Comparison of ENCODE assay signal across 21 cellular contexts in the genomic region with DNA sequence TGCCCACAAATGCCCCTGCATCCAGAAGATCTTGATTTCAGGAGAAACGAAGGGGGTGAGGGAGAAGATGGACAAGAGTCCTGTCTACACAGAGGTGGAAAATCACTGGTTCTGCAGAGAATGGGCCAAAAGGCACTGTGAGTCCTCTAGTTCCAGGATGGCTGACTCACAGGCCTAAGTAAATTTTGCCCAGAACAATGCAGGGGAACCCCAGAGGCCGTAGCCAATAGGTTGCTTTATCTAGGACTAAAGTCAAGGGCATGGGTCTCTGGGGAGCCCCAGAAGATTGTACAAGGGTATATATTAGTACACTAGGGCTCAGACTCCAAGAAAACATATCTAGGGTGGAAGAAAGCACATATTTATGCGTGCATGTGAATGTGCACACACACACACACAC.
"Had no signal": no experiment of that assay in that cellular context is flagged by ENCODE, and none has a peak within 500 bp of the region (broad histone marks: within the 10 kb centered on the region; RNA-seq: fewer than 3 reads in every experiment).

No MANE protein-coding gene starts in this region.

- H3K9me3 ChIP-seq: breast epithelium, suprapubic skin, transverse colon, uterus had no signal

- H3K27ac ChIP-seq: right atrium auricular region, suprapubic skin, transverse colon, uterus had no signal

- H3K36me3 Mint-ChIP-seq: immature natural killer cell, T-cell had no signal

- ATAC-seq: activated CD8-positive, alpha-beta T cell treated with anti-CD3 and anti-CD28 coated beads for 36 hours; left ventricle myocardium superior; stimulated activated naive CD8-positive, alpha-beta T cell treated with anti-CD3 and anti-CD28 coated beads, Interleukin-15, Interleukin-2, amounts not matched to agents 100 U/mL and 50 U/mL, for 24 hours; T-cell had no signal

- H3K4me3 ChIP-seq: breast epithelium, right atrium auricular region, suprapubic skin, transverse colon, uterus had no signal

- H3K4me3 Mint-ChIP-seq: activated B cell treated with CpG ODN at 0.5 μM for 24 hours; activated CD8-positive, alpha-beta T cell treated with anti-CD3 and anti-CD28 coated beads for 36 hours; activated T-cell treated with anti-CD3 and anti-CD28 coated beads, Interleukin-2, amount 50 U/mL, for 24 hours; dendritic cell treated with granulocyte-macrophage colony-stimulating factor and Interleukin-4, amounts not matched to agents 40 ng/mL and 50 ng/mL, for 4 days; immature natural killer cell; T-cell had no signal

- H3K27me3 Mint-ChIP-seq: activated B cell treated with CpG ODN at 0.5 μM for 24 hours; activated CD8-positive, alpha-beta T cell treated with anti-CD3 and anti-CD28 coated beads for 36 hours; activated T-cell treated with anti-CD3 and anti-CD28 coated beads, Interleukin-2, amount 50 U/mL, for 24 hours; dendritic cell treated with granulocyte-macrophage colony-stimulating factor and Interleukin-4, amounts not matched to agents 40 ng/mL and 50 ng/mL, for 4 days; progenitor cell of endocrine pancreas had no signal

- H3K4me1 ChIP-seq: breast epithelium, suprapubic skin, transverse colon, uterus had no signal

- H3K36me3 ChIP-seq: breast epithelium, right atrium auricular region, suprapubic skin, transverse colon, uterus had no signal

- H3K4me1 Mint-ChIP-seq: activated B cell treated with CpG ODN at 0.5 μM for 24 hours, immature natural killer cell, T-cell had no signal

- DNase-seq: activated B cell treated with CpG ODN at 0.5 μM for 24 hours; activated CD4-positive, alpha-beta T cell treated with anti-CD3 and anti-CD28 coated beads for 4 hours; activated CD8-positive, alpha-beta T cell treated with anti-CD3 and anti-CD28 coated beads for 36 hours; activated naive CD4-positive, alpha-beta T cell treated with Interleukin-2 at 50 U/mL for 16 hours; activated T-cell treated with anti-CD3 and anti-CD28 coated beads, Interleukin-2, amount 50 U/mL, for 24 hours; anterior cingulate cortex; cerebellar nuclear complex; effector CD8-positive, alpha-beta T cell; immature natural killer cell; left ventricle myocardium superior; stimulated activated CD4-positive, alpha-beta T cell treated with anti-CD3 and anti-CD28 coated beads, Interleukin-2, amount 100 ng/mL, for 24 hours; stimulated activated naive CD8-positive, alpha-beta T cell treated with anti-CD3 and anti-CD28 coated beads, Interleukin-15, Interleukin-2, amounts not matched to agents 100 U/mL and 50 U/mL, for 24 hours; T-cell; transverse colon; uterus had no signal

- H3K27me3 ChIP-seq: breast epithelium, right atrium auricular region, suprapubic skin, transverse colon, uterus had no signal

- H3K27ac Mint-ChIP-seq: activated B cell treated with CpG ODN at 0.5 μM for 24 hours; activated CD8-positive, alpha-beta T cell treated with anti-CD3 and anti-CD28 coated beads for 36 hours; activated T-cell treated with anti-CD3 and anti-CD28 coated beads, Interleukin-2, amount 50 U/mL, for 24 hours; activated T-helper 2 cell treated with anti-CD3 and anti-CD28 coated beads, Interferon-gamma antibody, Interleukin-2, Interleukin-4, amounts not matched to agents 10 μg/mL and 5 μg/mL and 100 μg/mL, durations not matched to agents 14 hours and 24 hours and 36 hours; dendritic cell treated with granulocyte-macrophage colony-stimulating factor and Interleukin-4, amounts not matched to agents 40 ng/mL and 50 ng/mL, for 4 days; immature natural killer cell; progenitor cell of endocrine pancreas; T-cell had no signal
